In the genomic region with DNA sequence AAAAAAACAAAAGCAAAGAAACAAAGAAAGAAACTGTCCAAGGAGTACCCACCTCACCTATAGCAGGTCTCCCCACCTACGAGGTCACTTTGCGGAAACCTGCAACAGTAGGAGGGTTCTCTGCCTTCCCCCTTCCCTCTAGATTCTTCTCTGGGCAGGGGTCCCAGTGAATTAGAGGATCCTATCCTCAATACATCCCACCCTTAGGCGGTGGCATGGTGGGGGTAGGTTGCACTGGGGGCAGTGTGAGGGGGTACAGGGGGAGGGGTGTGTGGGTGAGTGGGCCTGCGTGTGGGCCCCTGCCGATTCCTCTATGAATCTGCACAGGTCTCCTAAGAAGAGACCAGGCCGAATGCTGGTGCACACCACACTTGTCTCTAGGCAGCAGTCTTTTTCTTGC, we compare ENCODE assay signal across 15 cellular contexts.
DNase-seq lines count a peak whose midpoint lies in the region; ATAC-seq and TF ChIP-seq lines count a peak whose summit lies in the region.
"Had no signal": no experiment of that assay in that cellular context is flagged by ENCODE, and none has a peak within 500 bp of the region (broad histone marks: within the 10 kb centered on the region; RNA-seq: fewer than 3 reads in every experiment).

No MANE protein-coding gene starts in this region.

- no peak overlapping the region for H3K4me3 Mint-ChIP-seq in activated CD4-positive, alpha-beta T cell treated with anti-CD3 and anti-CD28 coated beads, Interleukin-2, amount 10 ng/mL, durations not matched to agents 7 days and 5 days

- peaks cover 62% of the 10 kb centered on the region for H3K79me2 ChIP-seq in DND-41 (ENCODE audit: insufficient read depth, low read length)

- CTCF ChIA-PET in activated CD4-positive, alpha-beta T cell treated with anti-CD3 and anti-CD28 coated beads, Interleukin-2, amount 10 ng/mL, durations not matched to agents 7 days and 5 days (lab: Charles Lee) = interaction anchor here (0.7 to 1.1 kb wide), 3 partner anchors 31 to 201 kb away, joined by 3 read pairs; a partner anchor contains a TSS

- H3K27me3 ChIP-seq in DND-41 (ENCODE audit: insufficient read depth, low read length, poor library complexity) (no peaks in the 10 kb centered on the region), esophagus muscularis mucosa (no peaks in the 10 kb centered on the region), spleen (replicated peaks in 1 of 7) (no peaks in the 10 kb centered on the region), gastroesophageal sphincter (no peaks in the 10 kb centered on the region)
- H3K27me3 ChIP-seq: BE2C, Peyer's patch had no signal

- H3K4me1 Mint-ChIP-seq in activated CD4-positive, alpha-beta T cell treated with anti-CD3 and anti-CD28 coated beads, Interleukin-2, amount 10 ng/mL, durations not matched to agents 7 days and 5 days = peaks cover 53% of the 10 kb centered on the region

- H4K20me1 ChIP-seq in DND-41 (ENCODE audit: insufficient read depth, low read length) = peaks cover 4% of the 10 kb centered on the region; the same call in 1 of the 2 replicates

- intact Hi-C loops in esophagus muscularis mucosa (cut with DNase I) = no loop called here
- intact Hi-C loops in spleen (cut with DNase I; ENCODE audit: low total_unique reads) = no loop called here

- TF ChIP-seq CTCF in DND-41 (IDR thresholded peaks at IDR 0.05; ENCODE audit: borderline replicate concordance, extremely low read depth, low read length, poor library complexity, severe bottlenecking) = no peak
- no peak for TF ChIP-seq CTCF in esophagus muscularis mucosa (IDR thresholded peaks at IDR 0.05)
- no peak for TF ChIP-seq CTCF in spleen (IDR thresholded peaks at IDR 0.05 in 8 of 11, conservative IDR thresholded peaks at IDR 0.05 in 3 of 11)
- TF ChIP-seq CTCF in gastroesophageal sphincter (IDR thresholded peaks at IDR 0.05) = no peak

- ATAC-seq in DND-41 (ENCODE audit: insufficient read depth, low read depth) = no peak
- ATAC-seq in gastroesophageal sphincter = no peak
- ATAC-seq in HG02798 (IDR thresholded peaks at IDR 0.05; ENCODE audit: poor library complexity, unreplicated experiment) = no peak
- ATAC-seq: Right ventricle myocardium inferior had no signal

- 0 out of 2 replicates have a peak overlapping the region, but pooled peaks have one; percentile 16 for H3K27ac ChIP-seq in DND-41 (ENCODE audit: low read length)
- H3K27ac ChIP-seq in esophagus muscularis mucosa (replicated peaks in 1 of 4) = no peak overlapping the region
- no peak overlapping the region for H3K27ac ChIP-seq in spleen
- H3K27ac ChIP-seq in gastroesophageal sphincter = no peak overlapping the region
- H3K27ac ChIP-seq: Peyer's patch had no signal

- TF ChIP-seq POLR2A in esophagus muscularis mucosa (IDR thresholded peaks at IDR 0.05; ENCODE audit: low read depth) (no peak), spleen (IDR thresholded peaks at IDR 0.05) (no peak), gastroesophageal sphincter (IDR thresholded peaks at IDR 0.05) (no peak)

- H3K4me1 ChIP-seq in DND-41 (ENCODE audit: insufficient read depth, low read length) (0 out of 2 replicates have a peak, but pooled peaks cover 4% of the 10 kb centered on the region), esophagus muscularis mucosa (peaks cover 0 to 22% (median 3%) of the 10 kb centered on the region in 4 donors), spleen (peaks cover 0 to 15% (median 8%) of the 10 kb centered on the region in 6 donors), gastroesophageal sphincter (no peaks in the 10 kb centered on the region)
- H3K4me1 ChIP-seq: BE2C, Peyer's patch had no signal

- no peaks in the 10 kb centered on the region for H3K9me3 ChIP-seq in DND-41 (ENCODE audit: insufficient read depth, low read length, severe bottlenecking)
- H3K9me3 ChIP-seq in esophagus muscularis mucosa = no peaks in the 10 kb centered on the region
- no peaks in the 10 kb centered on the region for H3K9me3 ChIP-seq in spleen
- no peaks in the 10 kb centered on the region for H3K9me3 ChIP-seq in gastroesophageal sphincter
- H3K9me3 ChIP-seq: BE2C, Peyer's patch had no signal

- no peak overlapping the region for H3K9ac ChIP-seq in DND-41 (ENCODE audit: low read depth, low read length)

- H3K36me3 ChIP-seq in DND-41 (ENCODE audit: insufficient read depth, low read length) (peaks cover 38% of the 10 kb centered on the region), esophagus muscularis mucosa (no peaks in the 10 kb centered on the region), spleen (peaks cover 0 to 7% (median 0%) of the 10 kb centered on the region in 6 donors), gastroesophageal sphincter (no peaks in the 10 kb centered on the region)
- H3K36me3 ChIP-seq: BE2C, Peyer's patch had no signal

- H3K27ac Mint-ChIP-seq in activated CD4-positive, alpha-beta T cell treated with anti-CD3 and anti-CD28 coated beads, Interleukin-2, amount 10 ng/mL, durations not matched to agents 7 days and 5 days = peak overlapping the region; percentile 13

- H3K4me3 ChIP-seq in DND-41 (ENCODE audit: low read depth in 1 of 2, low read length in 2 of 2) (no peak overlapping the region), esophagus muscularis mucosa (no peak overlapping the region), spleen (no peak overlapping the region), gastroesophageal sphincter (no peak overlapping the region)
- H3K4me3 ChIP-seq: Peyer's patch had no signal

- no peaks in the 10 kb centered on the region for H3K9me3 Mint-ChIP-seq in activated CD4-positive, alpha-beta T cell treated with anti-CD3 and anti-CD28 coated beads, Interleukin-2, amount 10 ng/mL, durations not matched to agents 7 days and 5 days

- no peak for DNase-seq in activated CD4-positive, alpha-beta T cell treated with anti-CD3 and anti-CD28 coated beads, Interleukin-2, amount 10 ng/mL, durations not matched to agents 7 days and 5 days
- DNase-seq in activated CD4-positive, alpha-beta T cell treated with anti-CD3 and anti-CD28 coated beads, Interleukin-2, amount 50 U/mL, for 4 hours = no peak
- DNase-seq in DND-41 = no peak
- peak; percentile 8 for DNase-seq in esophagus muscularis mucosa (ENCODE audit: extremely low spot score)
- DNase-seq in spleen = peak; percentile 71
- no peak for DNase-seq in T-helper 9 cell
- DNase-seq: BE2C, DMS 273 treated with DMSO at 0.1 percent for 48 hours, NCI-H1048, NCI-H226, NCI-H526 had no signal

- no peaks in the 10 kb centered on the region for H3K27me3 Mint-ChIP-seq in activated CD4-positive, alpha-beta T cell treated with anti-CD3 and anti-CD28 coated beads, Interleukin-2, amount 10 ng/mL, durations not matched to agents 7 days and 5 days

- H3K36me3 Mint-ChIP-seq in activated CD4-positive, alpha-beta T cell treated with anti-CD3 and anti-CD28 coated beads, Interleukin-2, amount 10 ng/mL, durations not matched to agents 7 days and 5 days (ENCODE audit: low read depth) = peaks cover 9% of the 10 kb centered on the region

- H3K4me2 ChIP-seq in DND-41 (ENCODE audit: insufficient read depth, low read length) = no peak overlapping the region

- 85% methylated on average over 5 of the region's 6 CpGs for WGBS in esophagus muscularis mucosa
- 88 to 96% (median 89%) methylated on average over 3 to 6 of the region's 6 CpGs for WGBS in spleen, 5 donors
- WGBS in gastroesophageal sphincter (ENCODE audit: low coverage in 1 of 2), 2 donors = 100% methylated on average over 1 of the region's 6 CpGs; no CpG with 5 or more reads in 1 of the 2 donors

- POLR2A ChIA-PET in activated CD4-positive, alpha-beta T cell treated with anti-CD3 and anti-CD28 coated beads, Interleukin-2, amount 10 ng/mL, durations not matched to agents 7 days and 5 days (lab: Charles Lee) = no interaction called here

- H2AFZ ChIP-seq in DND-41 (ENCODE audit: low read depth, low read length) = no peak overlapping the region

- TF ChIP-seq EP300 in esophagus muscularis mucosa (IDR thresholded peaks at IDR 0.05) (no peak), gastroesophageal sphincter (IDR thresholded peaks at IDR 0.05) (no peak)

Comparison
In these comparisons a context has a peak if more than half of its experiments do, and no peak if none do; other contexts are left out.
1. DNase-seq: peak in esophagus muscularis mucosa (single experiment) and spleen (single experiment); none in activated CD4-positive, alpha-beta T cell treated with anti-CD3 and anti-CD28 coated beads, Interleukin-2, amount 10 ng/mL, durations not matched to agents 7 days and 5 days (single experiment), activated CD4-positive, alpha-beta T cell treated with anti-CD3 and anti-CD28 coated beads, Interleukin-2, amount 50 U/mL, for 4 hours (0 of 2), DND-41 (single experiment) and T-helper 9 cell (single experiment).